8 cellular contexts compared by ENCODE assay signal in genomic region chr2:161159829-161160225, GRCh38. TPM values are rescaled to one million over a fixed set of nuclear protein-coding genes. Genes with fewer than 3 reads are reported as not detected.
DNase-seq lines count a peak whose midpoint lies in the region; ATAC-seq and TF ChIP-seq lines count a peak whose summit lies in the region.

No MANE protein-coding gene starts in this region.

- no peaks in the 10 kb centered on the region for H3K27me3 Mint-ChIP-seq in CD14-positive monocyte (ENCODE audit: low read depth in 3 of 3)
- no peaks in the 10 kb centered on the region for H3K27me3 Mint-ChIP-seq in activated B cell treated with CpG ODN at 0.5 μM for 24 hours

- POLR2A ChIA-PET in activated B cell treated with CpG ODN at 0.5 μM for 24 hours (lab: Charles Lee): interaction anchor here (0.6 to 2.7 kb wide), 8 partner anchors 9 to 731 kb away, joined by 3 to 23 read pairs (median 6); no protein-coding TSS in a partner anchor

- no peaks in the 10 kb centered on the region for H3K27me3 ChIP-seq in HAP-1 (ENCODE audit: low read depth)
- no peaks in the 10 kb centered on the region for H3K27me3 ChIP-seq in layer of hippocampus (ENCODE audit: control insufficient read depth, insufficient read depth, low read length)
- H3K27me3 ChIP-seq in upper lobe of right lung: no peaks in the 10 kb centered on the region
- H3K27me3 ChIP-seq in H7 (ENCODE audit: control insufficient read depth, insufficient read depth, low read length): no peaks in the 10 kb centered on the region

- H3K36me3 Mint-ChIP-seq in CD14-positive monocyte (peaks cover 22 to 36% of the 10 kb centered on the region in 2 donors), activated B cell treated with CpG ODN at 0.5 μM for 24 hours (ENCODE audit: low read depth) (peaks cover 61% of the 10 kb centered on the region)

- H3K27ac Mint-ChIP-seq in CD14-positive monocyte (peak overlapping the region; percentile 88 to 100 (median 100)), activated B cell treated with CpG ODN at 0.5 μM for 24 hours (peak overlapping the region; percentile 91)

- H3K4me1 ChIP-seq in HAP-1: peaks cover 9% of the 10 kb centered on the region
- H3K4me1 ChIP-seq in upper lobe of right lung: peaks cover 35% of the 10 kb centered on the region

- CTCF ChIA-PET in activated B cell treated with CpG ODN at 0.5 μM for 24 hours (lab: Charles Lee): no interaction called here

- TF ChIP-seq CTCF in CD14-positive monocyte (IDR thresholded peaks at IDR 0.05) (no peak), activated B cell treated with CpG ODN at 0.5 μM for 24 hours (IDR thresholded peaks at IDR 0.05) (no peak), upper lobe of right lung (IDR thresholded peaks at IDR 0.05) (no peak), lower leg skin (IDR thresholded peaks at IDR 0.05) (no peak)

- ATAC-seq in activated B cell treated with CpG ODN at 0.5 μM for 24 hours (ENCODE audit: low read depth): no peak
- no peak for ATAC-seq in upper lobe of right lung

- peaks cover 15% of the 10 kb centered on the region for H3K36me3 ChIP-seq in HAP-1 (replicated peaks)
- H3K36me3 ChIP-seq in upper lobe of right lung: peaks cover 15% of the 10 kb centered on the region
- H3K36me3 ChIP-seq in H7 (replicated peaks; ENCODE audit: control insufficient read depth, insufficient read depth, low read length): no peaks in the 10 kb centered on the region

- 4 to 8% methylated on average over 7 of the region's 7 CpGs for WGBS in lower leg skin, 2 donors

- H3K27ac ChIP-seq in layer of hippocampus (ENCODE audit: low read depth, low read length) (peak overlapping the region; percentile 24), upper lobe of right lung (peak overlapping the region; percentile 99)

- peaks cover 0 to 4% (median 0%) of the 10 kb centered on the region in 7 donors for H3K9me3 Mint-ChIP-seq in CD14-positive monocyte
- no peaks in the 10 kb centered on the region for H3K9me3 Mint-ChIP-seq in activated B cell treated with CpG ODN at 0.5 μM for 24 hours

- H3K4me3 Mint-ChIP-seq in CD14-positive monocyte (peak overlapping the region; percentile 71 to 99), activated B cell treated with CpG ODN at 0.5 μM for 24 hours (peak overlapping the region; percentile 89)

- H3K4me1 Mint-ChIP-seq in CD14-positive monocyte (peaks cover 31% of the 10 kb centered on the region), activated B cell treated with CpG ODN at 0.5 μM for 24 hours (peaks cover 73% of the 10 kb centered on the region)

- H3K9me3 ChIP-seq in HAP-1 (no peaks in the 10 kb centered on the region), upper lobe of right lung (no peaks in the 10 kb centered on the region)

- no peak for DNase-seq in CD14-positive monocyte (ENCODE audit: low spot score)
- no peak for DNase-seq in HAP-1 (ENCODE audit: low spot score in 2 of 2)
- DNase-seq in activated B cell treated with CpG ODN at 0.5 μM for 24 hours: no peak
- DNase-seq in upper lobe of right lung: no peak
- no peak for DNase-seq in lower leg skin (ENCODE audit: low spot score in 2 of 2)
- no peak for DNase-seq in H7
- no peak for DNase-seq in NCI-H1048 (lab: John Stamatoyannopoulos, UW)

- no peak for TF ChIP-seq POLR2A in lower leg skin (IDR thresholded peaks at IDR 0.05)

- H3K4me3 ChIP-seq in HAP-1: peak overlapping the region; percentile 88
- peak overlapping the region; percentile 90 for H3K4me3 ChIP-seq in upper lobe of right lung
- no peak overlapping the region for H3K4me3 ChIP-seq in lower leg skin (ENCODE audit: low read depth, poor library complexity, severe bottlenecking)
- H3K4me3 ChIP-seq in H7 (ENCODE audit: insufficient read depth, low read depth, low read length): no peak overlapping the region

- intact Hi-C loops in CD14-positive monocyte (cut with micrococcal nuclease): loop anchor here (2.0 to 5.0 kb wide), 2 partner anchors 23 to 83 kb away; no protein-coding TSS in a partner anchor
- intact Hi-C loops in activated B cell treated with CpG ODN at 0.5 μM for 24 hours (cut with micrococcal nuclease): loop anchor here (1.0 to 10.0 kb wide), 11 partner anchors 9 to 1875 kb away; partner anchors contain the start of genes IFIH1, PSMD14 and WDSUB1
- intact Hi-C loops in upper lobe of right lung (cut with DNase I): no loop called here
- intact Hi-C loops in lower leg skin (cut with DNase I; ENCODE audit: low total_unique reads): no loop called here

- in situ Hi-C loops in HAP-1 (cut with MboI; ENCODE audit: low sequenced_read_pairs): no loop called here

RNA-seq across cellular contexts. Expression of gene TANK, which starts 0.4 kb away (rescaled TPM):
- 10 to 100 TPM; 72.7 to 91.7 TPM for polyA plus RNA-seq in CD14-positive monocyte
- total RNA-seq in activated B cell treated with CpG ODN at 0.5 μM for 24 hours (130 and 150 TPM in 2 replicates), upper lobe of right lung (79.6 TPM), lower leg skin (10 to 100 TPM; 81.6 to 89.8 (median 88.0) TPM)
- 17.8 and 22.7 TPM in 2 replicates for total RNA-seq in H7 (2014; rRNA removed; shearing (Covaris generic))

Comparison
In these comparisons a context has a peak if more than half of its experiments do, and no peak if none do; other contexts are left out.
1. H3K4me3 ChIP-seq: peak in HAP-1 (single experiment) and upper lobe of right lung (single experiment); none in lower leg skin (single experiment) and H7 (single experiment).
2. intact Hi-C loops: an anchor here in CD14-positive monocyte (2.0 to 5.0 kb wide) and activated B cell treated with CpG ODN at 0.5 μM for 24 hours (1.0 to 10.0 kb wide); none called in upper lobe of right lung and lower leg skin.